ENCODE assay signal across 23 cellular contexts in the genomic region with DNA sequence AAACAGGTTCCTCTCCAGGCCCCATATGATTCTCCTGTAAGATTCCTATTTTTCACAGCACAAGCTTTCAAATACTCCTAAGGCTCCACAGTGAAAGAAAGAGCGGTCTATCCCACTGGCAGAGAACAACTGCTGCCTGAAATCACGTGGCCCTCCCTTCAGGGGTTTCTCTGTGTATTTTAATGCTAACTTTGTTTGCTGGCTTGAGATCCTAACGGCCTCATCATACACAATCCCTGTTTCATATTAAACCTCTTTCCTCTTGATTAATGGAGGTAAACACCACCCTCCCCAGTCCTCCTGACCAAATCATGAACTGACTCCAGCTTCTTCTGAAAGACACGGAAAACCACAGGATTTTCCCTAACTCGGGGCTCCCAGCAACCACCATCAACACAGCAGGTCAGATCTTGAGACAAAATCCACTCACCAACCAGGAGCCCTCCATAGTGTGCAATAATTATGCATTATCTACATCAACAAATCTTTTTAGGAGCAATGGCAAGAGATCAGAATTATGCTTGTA.
DNase-seq lines count a peak whose midpoint lies in the region; ATAC-seq and TF ChIP-seq lines count a peak whose summit lies in the region.
"Had no signal": no experiment of that assay in that cellular context is flagged by ENCODE, and none has a peak within 500 bp of the region (broad histone marks: within the 10 kb centered on the region; RNA-seq: fewer than 3 reads in every experiment).

No MANE protein-coding gene starts in this region.

- H3K4me1 Mint-ChIP-seq in CD8-positive, alpha-beta memory T cell: no peaks in the 10 kb centered on the region

- H3K4me3 Mint-ChIP-seq in CD8-positive, alpha-beta memory T cell: no peak overlapping the region
- H3K4me3 Mint-ChIP-seq: activated naive CD8-positive, alpha-beta T cell treated with anti-CD3 and anti-CD28 coated beads for 36 hours; memory B cell; nephron progenitor cell had no signal

- peaks cover 56% of the 10 kb centered on the region for H3K4me1 ChIP-seq in Panc1 (ENCODE audit: control insufficient read depth, insufficient read depth, low read length)
- peaks cover 46% of the 10 kb centered on the region for H3K4me1 ChIP-seq in muscle layer of colon (ENCODE audit: insufficient read depth, low read length)
- H3K4me1 ChIP-seq in thyroid gland: peaks cover 49 to 60% of the 10 kb centered on the region in 2 donors
- no peaks in the 10 kb centered on the region for H3K4me1 ChIP-seq in CD8-positive, alpha-beta memory T cell (ENCODE audit: insufficient read depth, low read length)

- BruUV-seq in Panc1 (replicated peaks; lab: Mats Ljungman, UMichigan): TSS peak; percentile 12

- H3K9me3 ChIP-seq in Panc1 (ENCODE audit: control insufficient read depth, insufficient read depth, low read depth, low read length) (no peaks in the 10 kb centered on the region), muscle layer of colon (ENCODE audit: low read length) (no peaks in the 10 kb centered on the region), thyroid gland (no peaks in the 10 kb centered on the region)
- no peaks in the 10 kb centered on the region for H3K9me3 ChIP-seq in CD8-positive, alpha-beta memory T cell (ENCODE audit: low read length)
- H3K9me3 ChIP-seq: heart right ventricle, upper lobe of right lung had no signal

- no peak for ATAC-seq in Panc1
- no peak for ATAC-seq in GM21619 (IDR thresholded peaks at IDR 0.05; ENCODE audit: unreplicated experiment)
- ATAC-seq in HG02678 (IDR thresholded peaks at IDR 0.05; ENCODE audit: unreplicated experiment): no peak
- ATAC-seq: HCT116, K562 had no signal

- DNase-seq in Panc1 (ENCODE audit: low read depth, low spot score) (no peak), choroid plexus epithelial cell (ENCODE audit: low read depth) (peak; percentile 31), thyroid gland (no peak), NCI-H2171 treated with DMSO at 0.1 percent for 48 hours (lab: John Stamatoyannopoulos, UW) (no peak)
- no peak for DNase-seq in CD8-positive, alpha-beta memory T cell
- DNase-seq: activated CD4-positive, CD25-positive, alpha-beta regulatory T cell; Calu3; caudate nucleus; effector CD4-positive, alpha-beta T cell; heart right ventricle; kidney; NCI-H1930; NCI-H510A treated with DMSO at 0.1 percent for 48 hours; nephron progenitor cell; SHP77 treated with DMSO at 0.1 percent for 48 hours had no signal

- in situ Hi-C loops in Panc1 (cut with HindIII; ENCODE audit: low pct_unique_long_range_greater_than_20kb, low sequenced_read_pairs): no loop called here

- no peaks in the 10 kb centered on the region for H3K36me3 Mint-ChIP-seq in CD8-positive, alpha-beta memory T cell
- H3K36me3 Mint-ChIP-seq: activated naive CD8-positive, alpha-beta T cell treated with anti-CD3 and anti-CD28 coated beads for 36 hours had no signal

- POLR2A ChIA-PET in Panc1 (lab: Charles Lee): no interaction called here
- POLR2A ChIA-PET in CD8-positive, alpha-beta memory T cell (lab: Charles Lee): no interaction called here

- CTCF ChIA-PET in Panc1 (lab: Charles Lee): no interaction called here
- CTCF ChIA-PET in CD8-positive, alpha-beta memory T cell (lab: Charles Lee): no interaction called here

- no peak overlapping the region for H3K4me3 ChIP-seq in Panc1 (ENCODE audit: low read depth in 2 of 2, low read length in 2 of 2)
- no peak overlapping the region for H3K4me3 ChIP-seq in choroid plexus epithelial cell (ENCODE audit: low read depth, low read length)
- H3K4me3 ChIP-seq in muscle layer of colon (ENCODE audit: low read depth in 1 of 2, low read length in 2 of 2): no peak overlapping the region
- H3K4me3 ChIP-seq in thyroid gland (replicated peaks in 1 of 3): no peak overlapping the region
- H3K4me3 ChIP-seq in CD8-positive, alpha-beta memory T cell (ENCODE audit: low read length): no peak overlapping the region
- H3K4me3 ChIP-seq: heart right ventricle, K562, upper lobe of right lung had no signal

- peaks cover 0 to 3% (median 0%) of the 10 kb centered on the region in 5 donors for H3K9me3 Mint-ChIP-seq in CD8-positive, alpha-beta memory T cell
- H3K9me3 Mint-ChIP-seq: activated naive CD8-positive, alpha-beta T cell treated with anti-CD3 and anti-CD28 coated beads for 36 hours; memory B cell had no signal

- intact Hi-C loops in Panc1 (cut with micrococcal nuclease; ENCODE audit: unreplicated experiment) (no loop called here), thyroid gland (cut with DNase I) (no loop called here)

- no peak overlapping the region for H3K9ac ChIP-seq in muscle layer of colon (ENCODE audit: low read length)

- H3K27me3 ChIP-seq in Panc1 (ENCODE audit: control insufficient read depth, insufficient read depth, low read length) (no peaks in the 10 kb centered on the region), muscle layer of colon (ENCODE audit: control insufficient read depth in 1 of 2, insufficient read depth in 2 of 2, low read length in 2 of 2) (no peaks in the 10 kb centered on the region), thyroid gland (no peaks in the 10 kb centered on the region)
- no peaks in the 10 kb centered on the region for H3K27me3 ChIP-seq in CD8-positive, alpha-beta memory T cell (ENCODE audit: insufficient read depth, low read length, poor library complexity, severe bottlenecking)
- H3K27me3 ChIP-seq: heart right ventricle, upper lobe of right lung had no signal

- WGBS in thyroid gland, 2 donors: 85 to 93% methylated on average over 5 of the region's 5 CpGs

- H3K27ac ChIP-seq in Panc1 (ENCODE audit: low read length) (0 out of 2 replicates have a peak overlapping the region, but pooled peaks have one; percentile 15), muscle layer of colon (ENCODE audit: low read depth, low read length) (peak overlapping the region; percentile 75), thyroid gland (peak overlapping the region in 2 of 3 donors; percentile 20 to 93)
- H3K27ac ChIP-seq in CD8-positive, alpha-beta memory T cell (ENCODE audit: low read depth, low read length): no peak overlapping the region
- H3K27ac ChIP-seq: heart right ventricle had no signal

- TF ChIP-seq CTCF in Panc1 (IDR thresholded peaks at IDR 0.05): no peak
- TF ChIP-seq CTCF in choroid plexus epithelial cell (conservative IDR thresholded peaks at IDR 0.05; ENCODE audit: low read depth, low read length): no peak
- no peak for TF ChIP-seq CTCF in thyroid gland (IDR thresholded peaks at IDR 0.05)

- no peak overlapping the region for H3K27ac Mint-ChIP-seq in CD8-positive, alpha-beta memory T cell
- H3K27ac Mint-ChIP-seq: activated naive CD8-positive, alpha-beta T cell treated with anti-CD3 and anti-CD28 coated beads for 36 hours; memory B cell; nephron progenitor cell had no signal

- no peak for TF ChIP-seq POLR2A in thyroid gland (IDR thresholded peaks at IDR 0.05)

- peaks cover 44% of the 10 kb centered on the region for H3K36me3 ChIP-seq in Panc1 (ENCODE audit: control insufficient read depth, insufficient read depth, low read length)
- no peaks in the 10 kb centered on the region for H3K36me3 ChIP-seq in muscle layer of colon (ENCODE audit: insufficient read depth, low read length)
- no peaks in the 10 kb centered on the region for H3K36me3 ChIP-seq in thyroid gland
- no peaks in the 10 kb centered on the region for H3K36me3 ChIP-seq in CD8-positive, alpha-beta memory T cell (ENCODE audit: insufficient read depth, low read length)

- H3K27me3 Mint-ChIP-seq in CD8-positive, alpha-beta memory T cell: peaks cover 0 to 3% of the 10 kb centered on the region in 2 donors
- H3K27me3 Mint-ChIP-seq: activated naive CD8-positive, alpha-beta T cell treated with anti-CD3 and anti-CD28 coated beads for 36 hours; memory B cell had no signal
